9 cellular contexts compared by ENCODE assay signal in the genomic region with DNA sequence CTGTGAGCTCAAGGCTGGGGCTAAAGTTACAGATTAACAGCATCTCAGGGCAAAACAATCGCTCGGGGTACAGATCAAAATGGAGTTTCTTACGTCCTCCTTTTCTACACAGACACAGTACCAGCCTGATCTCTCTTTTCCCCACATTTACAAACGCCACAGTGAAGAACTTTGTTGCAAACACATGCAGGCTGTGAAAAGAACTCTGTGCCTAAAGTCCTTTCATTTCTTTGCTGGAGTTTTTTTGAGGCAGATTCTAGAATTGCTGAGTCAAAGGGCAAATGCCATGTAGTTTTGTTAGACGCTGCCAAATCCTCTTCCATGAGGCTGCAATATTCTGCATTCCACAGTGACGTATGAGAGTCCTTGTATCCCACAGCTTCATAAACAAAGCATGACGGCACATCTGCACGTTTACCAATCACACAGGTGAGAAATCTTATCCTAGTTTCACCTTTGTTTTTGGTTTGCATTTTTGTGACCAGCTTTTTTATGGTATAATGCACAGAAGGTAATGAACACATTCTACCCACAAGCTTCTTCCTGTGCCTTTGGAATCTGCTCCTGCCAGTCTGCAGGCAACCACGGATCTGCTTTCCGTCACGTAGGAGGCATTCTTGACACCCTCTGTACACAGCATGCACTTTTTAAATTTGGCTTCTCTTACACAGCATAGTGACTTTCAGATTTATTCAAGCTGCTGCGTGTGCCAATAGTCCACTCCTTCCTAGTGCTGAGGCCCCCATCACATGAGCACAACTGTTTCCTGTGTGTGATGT. TPM values are rescaled to one million over a fixed set of nuclear protein-coding genes. Genes with fewer than 3 reads are reported as not detected.
DNase-seq lines count a peak whose midpoint lies in the region; ATAC-seq and TF ChIP-seq lines count a peak whose summit lies in the region.
"Had no signal": no experiment of that assay in that cellular context is flagged by ENCODE, and none has a peak within 500 bp of the region (broad histone marks: within the 10 kb centered on the region; RNA-seq: fewer than 3 reads in every experiment).

No MANE protein-coding gene starts in this region.

- TF ChIP-seq POLR2A in body of pancreas (IDR thresholded peaks at IDR 0.05), result no peak

- DNase-seq in HT-29 (ENCODE audit: low spot score), result peak; percentile 87
- peak in 2 of 4 donors; percentile 23 to 64 for DNase-seq in body of pancreas
- DNase-seq in left kidney (ENCODE audit: low read depth, low spot score), result peak; percentile 56
- DNase-seq in thoracic aorta (ENCODE audit: low spot score), result no peak
- DNase-seq in SIG-M5 treated with dmso at 0.1 percent for 504 hours (lab: John Stamatoyannopoulos, UW; ENCODE audit: unreplicated experiment), result no peak
- DNase-seq in stimulated activated naive CD4-positive, alpha-beta T cell (lab: John Stamatoyannopoulos, UW), result no peak
- no peak for DNase-seq in NCI-H526 (lab: John Stamatoyannopoulos, UW)
- no peak for DNase-seq in NCI-H2081 treated with DMSO at 0.1 percent for 48 hours (lab: John Stamatoyannopoulos, UW)
- DNase-seq: colonic mucosa had no signal

- intact Hi-C loops in body of pancreas (cut with DNase I), result no loop called here

- H3K27me3 ChIP-seq in body of pancreas, result no peaks in the 10 kb centered on the region
- no peaks in the 10 kb centered on the region for H3K27me3 ChIP-seq in thoracic aorta (replicated peaks; ENCODE audit: insufficient read depth)
- H3K27me3 ChIP-seq: colonic mucosa had no signal

- H3K36me3 ChIP-seq in body of pancreas (replicated peaks in 1 of 2; ENCODE audit: insufficient read depth in 1 of 2, low read depth in 2 of 2), result no peaks in the 10 kb centered on the region
- no peaks in the 10 kb centered on the region for H3K36me3 ChIP-seq in thoracic aorta
- H3K36me3 ChIP-seq: colonic mucosa had no signal

- peaks cover 19% of the 10 kb centered on the region for H3K4me1 ChIP-seq in body of pancreas
- peaks cover 21 to 47% of the 10 kb centered on the region in 2 donors for H3K4me1 ChIP-seq in thoracic aorta (ENCODE audit: control insufficient read depth in 1 of 2, low read depth in 2 of 2)
- H3K4me1 ChIP-seq: colonic mucosa had no signal

- WGBS in body of pancreas, 2 donors, result 19 to 46% methylated on average over 12 of the region's 12 CpGs

- no peak overlapping the region for H3K4me3 ChIP-seq in body of pancreas
- H3K4me3 ChIP-seq in thoracic aorta, result peak overlapping the region; percentile 12
- H3K4me3 ChIP-seq: colonic mucosa had no signal

- ATAC-seq in body of pancreas (peak; percentile 87), thoracic aorta (ENCODE audit: insufficient number of reproducible peaks, low FRiP score, low read depth) (peak; percentile 84)

- TF ChIP-seq CTCF in body of pancreas (IDR thresholded peaks at IDR 0.05) (no peak), thoracic aorta (IDR thresholded peaks at IDR 0.05) (no peak)

- H3K27ac ChIP-seq in body of pancreas (peak overlapping the region; percentile 54 to 76 (median 70)), thoracic aorta (peak overlapping the region; percentile 36 to 60)
- H3K27ac ChIP-seq: colonic mucosa had no signal

- H3K9me3 ChIP-seq in body of pancreas (no peaks in the 10 kb centered on the region), thoracic aorta (no peaks in the 10 kb centered on the region)
- H3K9me3 ChIP-seq: colonic mucosa had no signal

RNA-seq across cellular contexts. Expression of a gene that starts 44.6 kb away (rescaled TPM):
- 48.9 and 49.1 TPM in 2 replicates for total RNA-seq in HT-29 (2014; rRNA removed; shearing (Covaris generic))
- total RNA-seq in body of pancreas, result 10 to 100 TPM; 17.1 to 21.5 TPM
- 10 to 100 TPM; 53.9 to 54.6 TPM for total RNA-seq in thoracic aorta

Comparison
In these comparisons a context has a peak if more than half of its experiments do, and no peak if none do; other contexts are left out.
1. DNase-seq: peak in HT-29 (single experiment) and left kidney (single experiment); none in thoracic aorta (single experiment), SIG-M5 treated with dmso at 0.1 percent for 504 hours (single experiment), stimulated activated naive CD4-positive, alpha-beta T cell (0 of 6), NCI-H526 (0 of 2) and NCI-H2081 treated with DMSO at 0.1 percent for 48 hours (single experiment).